Comparison of ENCODE assay signal across 26 cellular contexts in the genomic region with DNA sequence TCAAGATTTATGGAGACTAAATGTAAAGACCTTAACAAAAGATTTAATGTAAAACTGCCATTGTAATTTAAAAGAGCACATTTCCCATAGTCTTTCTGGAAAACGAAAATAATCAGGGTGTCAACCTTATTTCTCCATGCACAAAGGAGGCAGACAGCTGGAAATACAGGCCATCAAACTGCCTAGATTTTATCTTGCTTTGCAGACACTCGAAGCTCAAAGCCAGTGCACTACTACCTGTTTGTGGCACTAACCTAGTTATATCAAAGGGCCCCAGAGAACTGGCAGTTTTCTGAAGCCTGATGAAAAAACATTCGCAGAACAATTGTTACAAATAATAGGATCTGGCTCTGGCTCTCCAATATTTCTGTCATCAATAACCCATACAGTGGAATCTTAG.
"Had no signal": no experiment of that assay in that cellular context is flagged by ENCODE, and none has a peak within 500 bp of the region (broad histone marks: within the 10 kb centered on the region; RNA-seq: fewer than 3 reads in every experiment).

No MANE protein-coding gene starts in this region.

- FAIRE-seq: colon, endothelial cell of umbilical vein, frontal cortex, kidney had no signal

- H3K27ac ChIP-seq: coronary artery, dorsolateral prefrontal cortex, esophagus muscularis mucosa, foreskin keratinocyte, gastroesophageal sphincter, heart left ventricle, hepatocyte, left lung had no signal

- H3K4me1 ChIP-seq: esophagus muscularis mucosa, foreskin keratinocyte, gastroesophageal sphincter, heart left ventricle, left lung had no signal

- H3K4me3 ChIP-seq: coronary artery, dorsolateral prefrontal cortex, esophagus muscularis mucosa, gastroesophageal sphincter, heart left ventricle, hepatocyte, left lung, lung had no signal

- DNase-seq: dermis blood vessel endothelial cell; dorsolateral prefrontal cortex; effector CD4-positive, alpha-beta T cell; effector memory CD4-positive, alpha-beta T cell; foreskin keratinocyte; heart left ventricle; hypothalamus; immature natural killer cell; islet precursor cell; kidney; kidney glomerular epithelial cell; left colon; left lung; left ventricle myocardium superior; mammary epithelial cell; mesendoderm; midbrain; naive thymus-derived CD4-positive, alpha-beta T cell had no signal

- ATAC-seq: foreskin keratinocyte; gastroesophageal sphincter; heart left ventricle; left colon; left lung; left ventricle myocardium superior; naive thymus-derived CD4-positive, alpha-beta T cell had no signal

- H3K36me3 ChIP-seq: esophagus muscularis mucosa, gastroesophageal sphincter, heart left ventricle, left lung had no signal

- H3K27me3 ChIP-seq: dorsolateral prefrontal cortex, esophagus muscularis mucosa, foreskin keratinocyte, gastroesophageal sphincter, heart left ventricle, hepatocyte, left lung had no signal
